Comparison of ENCODE assay signal across 8 cellular contexts in the genomic region with DNA sequence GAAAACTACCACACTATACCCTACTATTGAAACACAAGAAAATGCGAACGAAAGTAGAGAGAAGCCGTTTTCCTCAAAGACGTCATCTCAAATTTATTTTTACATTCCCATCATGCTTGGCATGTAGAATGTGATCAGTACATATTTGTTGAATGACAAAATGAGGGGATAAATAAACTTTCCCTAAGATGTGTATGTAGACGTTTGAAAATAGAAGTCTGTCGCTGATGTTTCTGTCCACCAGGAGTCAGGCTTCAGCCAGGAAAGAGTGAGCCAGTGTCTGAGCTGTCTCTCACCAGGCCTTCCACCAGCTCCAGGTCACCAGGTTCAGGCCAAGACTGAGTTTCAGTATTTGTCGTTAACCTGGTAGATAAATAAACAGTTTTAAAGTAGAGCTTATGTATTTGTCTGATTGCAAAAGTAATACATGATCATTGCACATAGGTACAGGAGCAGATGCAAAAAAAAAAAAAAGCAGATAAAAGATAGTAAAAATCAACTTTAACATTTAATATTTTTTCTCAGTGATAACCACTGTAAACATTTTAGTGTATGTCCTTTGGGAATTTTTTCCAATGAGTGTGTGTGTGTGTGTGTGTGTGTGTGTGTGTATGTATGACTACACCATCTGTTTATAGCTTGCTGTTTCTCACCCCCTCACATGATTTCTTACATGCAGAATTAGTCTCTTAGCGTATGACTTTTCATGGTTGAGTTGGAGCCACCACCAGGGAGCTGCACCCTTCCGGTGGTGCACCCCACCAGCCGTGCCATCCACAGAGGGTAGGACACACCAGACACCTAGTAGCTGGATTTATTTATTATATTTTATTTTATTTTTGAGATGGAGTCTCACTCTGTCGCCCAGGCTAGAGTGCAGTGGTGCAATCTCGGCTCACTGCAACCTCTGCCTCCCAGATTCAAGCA. TPM values are rescaled to one million over a fixed set of nuclear protein-coding genes. Genes with fewer than 3 reads are reported as not detected.
DNase-seq lines count a peak whose midpoint lies in the region; ATAC-seq and TF ChIP-seq lines count a peak whose summit lies in the region.

No MANE protein-coding gene starts in this region.

- ATAC-seq in GM19023 (IDR thresholded peaks at IDR 0.05; ENCODE audit: unreplicated experiment) (peak; percentile 62), GM18867 (IDR thresholded peaks at IDR 0.05; ENCODE audit: unreplicated experiment) (no peak)

- H3K4me3 ChIP-seq in BE2C (ENCODE audit: low read depth, low read length): no peak overlapping the region
- H3K4me3 ChIP-seq in SU-DHL-6 (ENCODE audit: insufficient read depth, low read length, poor library complexity, severe bottlenecking): no peak overlapping the region
- no peak overlapping the region for H3K4me3 ChIP-seq in brain microvascular endothelial cell (ENCODE audit: low read depth, low read length)
- peak overlapping the region; percentile 30 for H3K4me3 ChIP-seq in skeletal muscle satellite cell (ENCODE audit: low read length)

- H2AFZ ChIP-seq in SU-DHL-6 (ENCODE audit: low read depth, low read length, severe bottlenecking): no peak overlapping the region

- DNase-seq in BE2C: peak; percentile 64
- peak; percentile 75 for DNase-seq in LoVo (ENCODE audit: low spot score)
- peak; percentile 94 for DNase-seq in brain microvascular endothelial cell
- DNase-seq in iPS DF 19.7 (ENCODE audit: low read depth, low spot score): peak; percentile 25

- H3K27me3 ChIP-seq in BE2C (no peaks in the 10 kb centered on the region), SU-DHL-6 (ENCODE audit: low read length) (no peaks in the 10 kb centered on the region), brain microvascular endothelial cell (replicated peaks) (no peaks in the 10 kb centered on the region), skeletal muscle satellite cell (ENCODE audit: control insufficient read depth, insufficient read depth, low read length) (no peaks in the 10 kb centered on the region)

- H3K79me2 ChIP-seq in SU-DHL-6 (ENCODE audit: insufficient read depth, low read length): peaks cover 7% of the 10 kb centered on the region; the same call in 1 of the 2 replicates

- H3K4me2 ChIP-seq in SU-DHL-6 (ENCODE audit: low read depth, low read length, poor library complexity, severe bottlenecking) (no peak overlapping the region), skeletal muscle satellite cell (ENCODE audit: low read length) (peak overlapping the region; percentile 66)

- no peaks in the 10 kb centered on the region for H3K4me1 ChIP-seq in BE2C
- H3K4me1 ChIP-seq in skeletal muscle satellite cell (ENCODE audit: control insufficient read depth, insufficient read depth, low read length): peaks cover 22% of the 10 kb centered on the region

- in situ Hi-C loops in brain microvascular endothelial cell (cut with HindIII; ENCODE audit: low pct_ligation_motif_present, low sequenced_read_pairs): no loop called here

- H3K36me3 ChIP-seq in BE2C: no peaks in the 10 kb centered on the region; the same call in none of the 2 replicates
- no peaks in the 10 kb centered on the region for H3K36me3 ChIP-seq in SU-DHL-6 (ENCODE audit: low read length)
- no peaks in the 10 kb centered on the region for H3K36me3 ChIP-seq in brain microvascular endothelial cell (replicated peaks)
- no peaks in the 10 kb centered on the region for H3K36me3 ChIP-seq in skeletal muscle satellite cell (ENCODE audit: insufficient read depth, low read length)

- H3K9me3 ChIP-seq in BE2C (no peaks in the 10 kb centered on the region), SU-DHL-6 (ENCODE audit: insufficient read depth, low read length) (no peaks in the 10 kb centered on the region), skeletal muscle satellite cell (replicated peaks; ENCODE audit: low read length) (no peaks in the 10 kb centered on the region)

- no peaks in the 10 kb centered on the region for H4K20me1 ChIP-seq in SU-DHL-6 (ENCODE audit: low read depth, low read length)

- no peaks in the 10 kb centered on the region for H3K9me2 ChIP-seq in SU-DHL-6 (replicated peaks; ENCODE audit: insufficient read depth, low read length)

- TF ChIP-seq CTCF in BE2C (IDR thresholded peaks at IDR 0.05; ENCODE audit: low read depth, low read length) (peak; percentile 91), SU-DHL-6 (IDR thresholded peaks at IDR 0.05; ENCODE audit: insufficient read depth, low read length, poor library complexity, severe bottlenecking) (peak; percentile 84), brain microvascular endothelial cell (IDR thresholded peaks at IDR 0.05; ENCODE audit: low read depth, low read length, missing control alignments) (peak; percentile 88)

- peaks cover 15% of the 10 kb centered on the region for H3F3A ChIP-seq in SU-DHL-6 (ENCODE audit: insufficient read depth)

- no peak overlapping the region for H3K27ac ChIP-seq in SU-DHL-6 (ENCODE audit: low read depth, low read length)
- peak overlapping the region; percentile 82 for H3K27ac ChIP-seq in brain microvascular endothelial cell

- H3K9ac ChIP-seq in SU-DHL-6 (ENCODE audit: low read length) (no peak overlapping the region), skeletal muscle satellite cell (ENCODE audit: low read depth, low read length) (peak overlapping the region; percentile 80)

RNA-seq across cellular contexts. Expression of a gene that starts 26.2 kb away (rescaled TPM):
- 63.1 TPM for polyA plus RNA-seq in BE2C (2012; ENCODE audit: insufficient read depth, insufficient read length, low read depth)
- total RNA-seq in skeletal muscle satellite cell (2012; rRNA removed): 24.6 and 34.9 TPM in 2 replicates

RNA-seq across cellular contexts. Expression of a gene that starts 40.7 kb away (rescaled TPM):
- polyA plus RNA-seq in BE2C (2012; ENCODE audit: insufficient read depth, insufficient read length, low read depth): not detected
- 0.22 and 0.25 TPM in 2 replicates for total RNA-seq in skeletal muscle satellite cell (2012; rRNA removed)

RNA-seq across cellular contexts. Expression of a gene that starts 50.3 kb away (rescaled TPM):
- polyA plus RNA-seq in BE2C (2012; ENCODE audit: insufficient read depth, insufficient read length, low read depth): 0.74 TPM
- 7.6 and 14.4 TPM in 2 replicates for total RNA-seq in skeletal muscle satellite cell (2012; rRNA removed)

Comparison
In these comparisons a context has a peak if more than half of its experiments do, and no peak if none do; other contexts are left out.
1. DNase-seq: peak in every context shown above with its lines; median percentile 94 in brain microvascular endothelial cell; 75 in LoVo; 64 in BE2C; 25 in iPS DF 19.7.